ENCODE assay signal across 8 cellular contexts in the genomic region with DNA sequence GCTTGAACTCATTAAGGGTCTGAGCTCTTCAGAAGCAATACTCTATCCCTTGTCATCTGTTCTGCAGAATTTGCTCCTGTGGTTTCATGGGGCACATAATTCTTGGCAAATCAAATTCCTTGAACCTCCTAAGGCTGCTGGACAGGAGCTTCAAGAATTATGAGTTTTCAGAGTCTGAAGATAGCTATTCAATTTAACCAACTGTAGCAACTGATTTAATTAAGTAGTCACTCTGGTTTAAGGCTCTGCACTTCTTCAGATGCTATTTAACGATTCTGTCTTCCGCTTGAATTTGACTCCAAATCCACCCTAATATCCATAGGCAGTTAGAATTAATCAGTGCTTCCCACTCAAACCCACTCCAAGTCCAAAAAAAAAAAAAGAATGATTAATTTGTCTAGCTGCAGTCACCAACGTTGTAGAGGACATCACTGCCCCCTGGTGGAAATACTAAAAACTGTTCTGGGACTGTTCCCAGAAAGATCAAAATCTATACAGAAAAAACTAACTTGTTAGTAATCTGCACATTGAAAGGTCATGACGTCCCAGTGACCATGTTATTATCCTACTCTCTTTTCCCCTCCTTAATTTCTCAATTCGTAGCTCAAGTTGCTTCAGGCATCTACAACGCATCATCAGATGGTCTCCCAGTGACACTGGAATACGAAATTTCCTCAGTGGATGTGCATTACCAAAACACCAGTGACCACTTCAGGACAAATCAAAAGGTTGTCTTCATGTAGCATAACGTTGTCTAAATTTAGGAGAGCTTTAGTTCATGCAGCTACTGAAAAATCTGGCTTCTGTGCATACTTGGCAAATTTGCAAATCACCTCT.
DNase-seq lines count a peak whose midpoint lies in the region; ATAC-seq and TF ChIP-seq lines count a peak whose summit lies in the region.

No MANE protein-coding gene starts in this region.

- POLR2A ChIA-PET in RWPE1 (lab: Yijun Ruan, JAX; ENCODE audit: low non-redundant PET), result interaction anchor here (0.5 to 0.6 kb wide), 2 partner anchors 358 to 944 kb away, joined by 3 to 4 read pairs; no protein-coding TSS in a partner anchor
- POLR2A ChIA-PET in naive thymus-derived CD8-positive, alpha-beta T cell (lab: Charles Lee), result no interaction called here

- H3K9me3 ChIP-seq in heart right ventricle (no peaks in the 10 kb centered on the region), endodermal cell (ENCODE audit: control insufficient read depth, low read length) (no peaks in the 10 kb centered on the region)

- no peaks in the 10 kb centered on the region for H3K36me3 Mint-ChIP-seq in endodermal cell (ENCODE audit: low read depth)
- H3K36me3 Mint-ChIP-seq in naive thymus-derived CD8-positive, alpha-beta T cell, result no peaks in the 10 kb centered on the region

- peak; percentile 37 to 81 (median 67) for TF ChIP-seq CTCF in heart right ventricle (IDR thresholded peaks at IDR 0.05)
- peak; percentile 71 for TF ChIP-seq CTCF in RWPE1 (conservative IDR thresholded peaks at IDR 0.05; ENCODE audit: low read depth)
- peak; percentile 82 for TF ChIP-seq CTCF in endodermal cell (conservative IDR thresholded peaks at IDR 0.05)

- no peak overlapping the region for H3K9ac ChIP-seq in endodermal cell (ENCODE audit: extremely low read depth, low read length, poor library complexity, severe bottlenecking)

- H3K4me1 ChIP-seq in heart right ventricle (no peaks in the 10 kb centered on the region), endodermal cell (ENCODE audit: control insufficient read depth, insufficient read depth, low read length) (no peaks in the 10 kb centered on the region)

- no peak overlapping the region for H3K27ac ChIP-seq in heart right ventricle
- H3K27ac ChIP-seq in RWPE1, result no peak overlapping the region
- no peak overlapping the region for H3K27ac ChIP-seq in endodermal cell (ENCODE audit: low read depth, low read length)

- no peaks in the 10 kb centered on the region for H3K27me3 Mint-ChIP-seq in endodermal cell (ENCODE audit: insufficient read depth)
- peaks cover 4 to 31% (median 20%) of the 10 kb centered on the region in 5 donors for H3K27me3 Mint-ChIP-seq in naive thymus-derived CD8-positive, alpha-beta T cell

- no peaks in the 10 kb centered on the region for H3K36me3 ChIP-seq in heart right ventricle
- H3K36me3 ChIP-seq in endodermal cell (ENCODE audit: control insufficient read depth, insufficient read depth, low read length), result no peaks in the 10 kb centered on the region

- no peaks in the 10 kb centered on the region for H3K9me3 Mint-ChIP-seq in endodermal cell
- H3K9me3 Mint-ChIP-seq in naive thymus-derived CD8-positive, alpha-beta T cell, result no peaks in the 10 kb centered on the region

- DNase-seq in heart right ventricle (peak in 1 of 2 donors; percentile 12), left cardiac atrium (no peak), HK-2 (ENCODE audit: unreplicated experiment) (peak; percentile 26), RWPE1 (ENCODE audit: low spot score) (peak; percentile 18), endodermal cell (peak; percentile 71)
- peak in 6 of 10 donors; percentile 5 to 28 (median 15) for DNase-seq in naive thymus-derived CD8-positive, alpha-beta T cell

- ATAC-seq in heart right ventricle, result no peak
- no peak for ATAC-seq in left cardiac atrium
- ATAC-seq in naive thymus-derived CD8-positive, alpha-beta T cell, result no peak
- no peak for ATAC-seq in HG03469 (IDR thresholded peaks at IDR 0.05; ENCODE audit: unreplicated experiment)
- no peak for ATAC-seq in activated CD4-positive, CD25-positive, alpha-beta regulatory T cell treated with anti-CD3 and anti-CD28 coated beads, Interleukin-2, amount 50 U/mL, for 24 hours

- CTCF ChIA-PET in RWPE1 (lab: Yijun Ruan, JAX), result interaction anchor here (0.5 to 1.3 kb wide), 18 partner anchors 10 to 1483 kb away, joined by 3 to 13 read pairs (median 4); no protein-coding TSS in a partner anchor

- H3K27ac Mint-ChIP-seq in endodermal cell, result no peak overlapping the region
- H3K27ac Mint-ChIP-seq in naive thymus-derived CD8-positive, alpha-beta T cell, result no peak overlapping the region

- WGBS in heart right ventricle, 2 donors, result 20% methylated on average over 8 of the region's 8 CpGs
- WGBS in endodermal cell (ENCODE audit: insufficient coverage in 1 of 2, insufficient read length in 1 of 2), 2 experiments, result 26 to 33% methylated on average over 6 to 8 of the region's 8 CpGs

- intact Hi-C loops in heart right ventricle (cut with DNase I), result loop anchor here in 8 of 10 donors (2.0 to 10.0 kb wide), 10 partner anchors 126 to 946 kb away; no protein-coding TSS in a partner anchor
- intact Hi-C loops in left cardiac atrium (cut with DNase I), result loop anchor here (2.0 to 10.0 kb wide), 3 partner anchors 128 to 946 kb away; no protein-coding TSS in a partner anchor

- H3K4me3 ChIP-seq in heart right ventricle, result no peak overlapping the region
- H3K4me3 ChIP-seq in endodermal cell (ENCODE audit: low read length), result no peak overlapping the region

- H3K27me3 ChIP-seq in heart right ventricle (no peaks in the 10 kb centered on the region), endodermal cell (ENCODE audit: control insufficient read depth, insufficient read depth, low read length, poor library complexity, severe bottlenecking) (no peaks in the 10 kb centered on the region)

- peaks cover 1% of the 10 kb centered on the region for H3K4me1 Mint-ChIP-seq in endodermal cell
- H3K4me1 Mint-ChIP-seq in naive thymus-derived CD8-positive, alpha-beta T cell, result peaks cover 0 to 6% (median 3%) of the 10 kb centered on the region in 4 donors

- no peak overlapping the region for H3K4me3 Mint-ChIP-seq in endodermal cell
- no peak overlapping the region for H3K4me3 Mint-ChIP-seq in naive thymus-derived CD8-positive, alpha-beta T cell
